9 cellular contexts compared by ENCODE assay signal in the genomic region with DNA sequence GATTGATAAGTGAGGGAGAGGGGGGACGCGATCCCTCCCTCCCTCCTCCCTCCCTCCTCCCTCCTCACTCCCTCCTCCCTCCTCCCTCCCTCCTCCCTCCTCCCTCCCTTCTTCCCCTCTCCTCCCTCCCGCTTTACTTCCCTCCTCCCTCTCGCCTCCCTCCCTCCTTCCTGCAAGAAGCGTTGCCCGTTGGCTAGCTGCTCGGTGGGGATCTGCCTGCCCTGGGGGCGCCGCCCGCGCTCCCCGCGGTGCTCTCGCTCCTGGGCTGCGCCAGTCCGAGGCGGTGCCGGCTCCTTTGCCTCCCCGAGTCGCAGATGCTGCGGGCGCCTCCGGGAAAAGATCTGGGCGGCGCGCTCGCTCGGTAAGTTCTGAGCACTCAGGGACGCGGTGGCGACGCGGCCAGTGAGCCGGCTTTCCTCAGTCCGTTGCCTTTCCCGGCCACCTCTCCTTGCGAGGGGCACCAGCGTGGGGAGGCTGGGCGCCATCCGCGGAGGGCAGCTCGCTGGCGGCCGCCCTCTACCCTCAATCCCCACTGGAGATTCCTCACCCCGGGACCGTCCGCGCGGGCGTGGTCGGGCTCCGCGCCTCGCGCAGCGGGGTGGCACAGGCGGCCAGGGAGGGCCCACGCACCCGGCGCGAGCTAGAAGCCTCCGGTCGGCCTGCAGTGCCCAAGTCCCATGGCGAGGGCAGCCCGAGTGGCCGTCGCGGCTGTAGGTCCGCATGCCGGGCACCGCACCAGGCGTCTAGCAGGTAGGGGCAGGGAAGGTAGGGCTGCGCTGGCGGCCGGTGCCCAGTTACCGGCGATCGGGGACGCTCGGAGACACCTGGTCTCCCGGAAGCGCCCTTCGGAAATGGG. TPM values are rescaled to one million over a fixed set of nuclear protein-coding genes. Genes with fewer than 3 reads are reported as not detected.
A peak's percentile ranks its signal among the peaks of the same experiment; 100 is the strongest.
DNase-seq lines count a peak whose midpoint lies in the region; ATAC-seq and TF ChIP-seq lines count a peak whose summit lies in the region.
"Had no signal": no experiment of that assay in that cellular context is flagged by ENCODE, and none has a peak within 500 bp of the region (broad histone marks: within the 10 kb centered on the region; RNA-seq: fewer than 3 reads in every experiment).

A gene with protein sequence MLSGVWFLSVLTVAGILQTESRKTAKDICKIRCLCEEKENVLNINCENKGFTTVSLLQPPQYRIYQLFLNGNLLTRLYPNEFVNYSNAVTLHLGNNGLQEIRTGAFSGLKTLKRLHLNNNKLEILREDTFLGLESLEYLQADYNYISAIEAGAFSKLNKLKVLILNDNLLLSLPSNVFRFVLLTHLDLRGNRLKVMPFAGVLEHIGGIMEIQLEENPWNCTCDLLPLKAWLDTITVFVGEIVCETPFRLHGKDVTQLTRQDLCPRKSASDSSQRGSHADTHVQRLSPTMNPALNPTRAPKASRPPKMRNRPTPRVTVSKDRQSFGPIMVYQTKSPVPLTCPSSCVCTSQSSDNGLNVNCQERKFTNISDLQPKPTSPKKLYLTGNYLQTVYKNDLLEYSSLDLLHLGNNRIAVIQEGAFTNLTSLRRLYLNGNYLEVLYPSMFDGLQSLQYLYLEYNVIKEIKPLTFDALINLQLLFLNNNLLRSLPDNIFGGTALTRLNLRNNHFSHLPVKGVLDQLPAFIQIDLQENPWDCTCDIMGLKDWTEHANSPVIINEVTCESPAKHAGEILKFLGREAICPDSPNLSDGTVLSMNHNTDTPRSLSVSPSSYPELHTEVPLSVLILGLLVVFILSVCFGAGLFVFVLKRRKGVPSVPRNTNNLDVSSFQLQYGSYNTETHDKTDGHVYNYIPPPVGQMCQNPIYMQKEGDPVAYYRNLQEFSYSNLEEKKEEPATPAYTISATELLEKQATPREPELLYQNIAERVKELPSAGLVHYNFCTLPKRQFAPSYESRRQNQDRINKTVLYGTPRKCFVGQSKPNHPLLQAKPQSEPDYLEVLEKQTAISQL (plus strand): TSS at position 164 of the 856 bp plus-strand sequence. CDS start 4,597 bp downstream, outside the sequence.

- WGBS in testis, 2 donors, result 0% methylated on average over 2 of the region's 83 CpGs; no CpG with 5 or more reads in 1 of the 2 donors

- H3K4me3 ChIP-seq in NT2/D1 (ENCODE audit: insufficient read length, low read depth) (peak within 1 kb of the TSS; percentile 36), coronary artery (peak within 1 kb of the TSS; percentile 63), lower lobe of right lung (peak within 1 kb of the TSS; percentile 34), testis (peak within 1 kb of the TSS in 1 of 2 donors; percentile 36)

- TF ChIP-seq CTCF in coronary artery (IDR thresholded peaks at IDR 0.05) (no peak), lower lobe of right lung (IDR thresholded peaks at IDR 0.05) (no peak), testis (IDR thresholded peaks at IDR 0.05) (no peak)

- H3K27me3 ChIP-seq in NT2/D1 (ENCODE audit: insufficient read depth, insufficient read length) (peaks cover 65% of the 10 kb centered on the region), lower lobe of right lung (ENCODE audit: low read depth) (peaks cover 8% of the 10 kb centered on the region), testis (no peaks in the 10 kb centered on the region)
- H3K27me3 ChIP-seq: Peyer's patch had no signal

- intact Hi-C loops in lower lobe of right lung (cut with DNase I), result no loop called here
- intact Hi-C loops in testis (cut with DNase I; ENCODE audit: low total_unique reads), result no loop called here

- TF ChIP-seq POLR2A in testis (IDR thresholded peaks at IDR 0.05), result no peak

- ATAC-seq in lower lobe of right lung (peak in 1 of 2 donors; percentile 43), GM18870 (IDR thresholded peaks at IDR 0.05; ENCODE audit: unreplicated experiment) (no peak)

- DNase-seq in NT2/D1 (ENCODE audit: low read depth, low spot score) (no peak), coronary artery (ENCODE audit: low spot score) (no peak), lower lobe of right lung (no peak), testis (peak; percentile 12)
- no peak for DNase-seq in activated CD8-positive, alpha-beta memory T cell treated with anti-CD3 and anti-CD28 coated beads for 24 hours
- DNase-seq in activated CD4-positive, alpha-beta T cell treated with anti-CD3 and anti-CD28 coated beads for 1 hour, result no peak
- DNase-seq: Kasumi-1, Peyer's patch had no signal

- H3K27ac ChIP-seq in coronary artery, result peak within 1 kb of the TSS in 1 of 2 donors; percentile 32
- H3K27ac ChIP-seq in lower lobe of right lung, result no peak within 1 kb of the TSS
- no peak within 1 kb of the TSS for H3K27ac ChIP-seq in testis
- H3K27ac ChIP-seq: Peyer's patch had no signal

- peak within 1 kb of the TSS; percentile 61 for H3K9ac ChIP-seq in NT2/D1 (ENCODE audit: insufficient read length, low read depth)

- H3K4me1 ChIP-seq in NT2/D1 (ENCODE audit: insufficient read depth, insufficient read length) (no peaks in the 10 kb centered on the region), lower lobe of right lung (peaks cover 6% of the 10 kb centered on the region), testis (no peaks in the 10 kb centered on the region)
- H3K4me1 ChIP-seq: Peyer's patch had no signal

- H3K36me3 ChIP-seq in NT2/D1 (ENCODE audit: insufficient read depth, insufficient read length, low read length), result no peaks in the 10 kb centered on the region
- H3K36me3 ChIP-seq in lower lobe of right lung, result no peaks in the 10 kb centered on the region
- H3K36me3 ChIP-seq in testis (ENCODE audit: low read depth, missing control alignments), result no peaks in the 10 kb centered on the region
- H3K36me3 ChIP-seq: Peyer's patch had no signal

- no peaks in the 10 kb centered on the region for H3K9me3 ChIP-seq in NT2/D1 (ENCODE audit: insufficient read depth, low read length)
- no peaks in the 10 kb centered on the region for H3K9me3 ChIP-seq in lower lobe of right lung
- H3K9me3 ChIP-seq in testis, result no peaks in the 10 kb centered on the region
- H3K9me3 ChIP-seq: Peyer's patch had no signal

RNA-seq across cellular contexts. Expression of the gene that starts here (rescaled TPM):
- total RNA-seq in lower lobe of right lung, result 0.15 TPM
- total RNA-seq in testis, result under 1 TPM; 0.12 to 0.16 TPM
- polyA plus RNA-seq in testis (ENCODE audit: insufficient read depth, low read depth, low replicate concordance), result 0.75 TPM

Comparison
In these comparisons a context has a peak if more than half of its experiments do, and no peak if none do; other contexts are left out.
1. Peak in DNase-seq in testis; RNA of the gene not detected or under 1 TPM.